In genomic region chr22:47111626-47112373, GRCh38 we compare ENCODE assay signal across 28 cellular contexts.
DNase-seq lines count a peak whose midpoint lies in the region; ATAC-seq, FAIRE-seq and TF ChIP-seq lines count a peak whose summit lies in the region.
"Had no signal": no experiment of that assay in that cellular context is flagged by ENCODE, and none has a peak within 500 bp of the region (broad histone marks: within the 10 kb centered on the region; RNA-seq: fewer than 3 reads in every experiment).

No MANE protein-coding gene starts in this region.

- no peak overlapping the region for H2AK5ac ChIP-seq in H1 (ENCODE audit: low read depth, low read length)

- POLR2A ChIA-PET in H1 (lab: Charles Lee; ENCODE audit: partially characterized antibody) = no interaction called here

- peaks cover 10% of the 10 kb centered on the region for H3K36me3 ChIP-seq in left ventricle myocardium inferior
- no peaks in the 10 kb centered on the region for H3K36me3 ChIP-seq in H1 (ENCODE audit: control insufficient read depth in 2 of 4, insufficient read depth in 4 of 4, low read length in 3 of 4)
- H3K36me3 ChIP-seq in uterus = no peaks in the 10 kb centered on the region
- H3K36me3 ChIP-seq: adrenal gland, HAP-1 had no signal

- peaks cover 16% of the 10 kb centered on the region for H3K4me1 Mint-ChIP-seq in neural crest cell
- H3K4me1 Mint-ChIP-seq in activated naive CD8-positive, alpha-beta T cell treated with anti-CD3 and anti-CD28 coated beads, Interleukin-2, amount 50 U/mL, for 24 hours = peaks cover 10% of the 10 kb centered on the region
- H3K4me1 Mint-ChIP-seq: mesothelial cell of epicardium had no signal

- H4K91ac ChIP-seq in H1 (replicated peaks; ENCODE audit: insufficient read length, low read length) = no peak overlapping the region

- no peak for TF ChIP-seq RAD21 in H1 (IDR thresholded peaks at IDR 0.05 in 1 of 2, conservative IDR thresholded peaks at IDR 0.05 in 1 of 2; ENCODE audit: low read depth in 2 of 2, low read length in 2 of 2)

- no peak for TF ChIP-seq CTCF in left ventricle myocardium inferior (IDR thresholded peaks at IDR 0.05; ENCODE audit: borderline replicate concordance)
- no peak for TF ChIP-seq CTCF in H1 (IDR thresholded peaks at IDR 0.05; ENCODE audit: control extremely low read depth in 1 of 3, insufficient read depth in 1 of 3, low read depth in 1 of 3, low read length in 3 of 3)
- no peak for TF ChIP-seq CTCF in neural crest cell (conservative IDR thresholded peaks at IDR 0.05)
- TF ChIP-seq CTCF in uterus (IDR thresholded peaks at IDR 0.05) = peak in 1 of 4 experiments; percentile 16

- H2BK12ac ChIP-seq in H1 (ENCODE audit: low read depth, low read length) = no peak overlapping the region

- no peak for TF ChIP-seq EP300 in H1 (IDR thresholded peaks at IDR 0.05; ENCODE audit: borderline replicate concordance in 1 of 2, low read depth in 2 of 2, low read length in 2 of 2)

- H3K4me2 ChIP-seq in H1 (ENCODE audit: insufficient read depth in 1 of 2, low read depth in 2 of 2, low read length in 2 of 2) = no peak overlapping the region

- H3K79me1 ChIP-seq in H1 (ENCODE audit: low read depth, low read length) = no peaks in the 10 kb centered on the region; the same call in 1 of the 2 replicates

- WGBS in H1 (ENCODE audit: extremely low coverage in 1 of 2, insufficient coverage in 1 of 2, insufficient read length in 1 of 2, insufficient replicate concordance in 2 of 2, low coverage in 1 of 2, low lambda C conversion rate in 2 of 2, missing lambda C conversion rate in 1 of 2), 2 experiments = 93% methylated on average over 19 of the region's 21 CpGs; no CpG with 5 or more reads in 1 of the 2 experiments

- ATAC-seq in activated naive CD8-positive, alpha-beta T cell treated with anti-CD3 and anti-CD28 coated beads, Interleukin-2, amount 50 U/mL, for 24 hours = no peak
- ATAC-seq: body of pancreas; CD8-positive, alpha-beta T cell; Panc1; stimulated activated memory B cell treated with anti-CD40 and anti-IgM and Interleukin-4, amounts not matched to agents 10 μg/mL and 1 μg/mL and 100 μg/mL, for 72 hours; T-helper 17 cell had no signal

- H3K9ac ChIP-seq in H1 (replicated peaks in 1 of 4; ENCODE audit: extremely low read depth in 1 of 4, low read depth in 3 of 4, low read length in 3 of 4) = no peak overlapping the region

- H3K27me3 Mint-ChIP-seq in neural crest cell (ENCODE audit: low read depth) = no peaks in the 10 kb centered on the region
- H3K27me3 Mint-ChIP-seq in activated naive CD8-positive, alpha-beta T cell treated with anti-CD3 and anti-CD28 coated beads, Interleukin-2, amount 50 U/mL, for 24 hours = no peaks in the 10 kb centered on the region
- H3K27me3 Mint-ChIP-seq: stimulated activated memory B cell treated with anti-CD40 and anti-IgM and Interleukin-4, amounts not matched to agents 10 μg/mL and 1 μg/mL and 100 μg/mL, for 72 hours; T-helper 17 cell had no signal

- H3K56ac ChIP-seq in H1 (replicated peaks; ENCODE audit: insufficient read length, low read depth, low read length) = no peak overlapping the region

- H3K4me1 ChIP-seq in left ventricle myocardium inferior (no peaks in the 10 kb centered on the region), H1 (replicated peaks in 1 of 4; ENCODE audit: control insufficient read depth in 3 of 4, insufficient read depth in 4 of 4, low read length in 3 of 4) (no peaks in the 10 kb centered on the region), uterus (no peaks in the 10 kb centered on the region)
- H3K4me1 ChIP-seq: adrenal gland, HAP-1 had no signal

- H2BK15ac ChIP-seq in H1 (ENCODE audit: low read length) = no peak overlapping the region

- CTCF ChIA-PET in H1 (lab: Charles Lee; ENCODE audit: partially characterized antibody) = interaction anchor here (1.0 kb wide), 1 partner anchor 9 kb away, joined by 3 read pairs; no protein-coding TSS in a partner anchor

- H4K20me1 ChIP-seq in H1 (replicated peaks in 1 of 2; ENCODE audit: control insufficient read depth in 1 of 2, insufficient read depth in 2 of 2, low read length in 2 of 2) = no peaks in the 10 kb centered on the region

- H3K4me3 ChIP-seq in left ventricle myocardium inferior (no peak overlapping the region), H1 (ENCODE audit: extremely low read depth in 1 of 4, insufficient read depth in 2 of 4, low read depth in 3 of 4, low read length in 4 of 4) (no peak overlapping the region), uterus (no peak overlapping the region)
- H3K4me3 ChIP-seq: adrenal gland, body of pancreas, HAP-1, suprapubic skin had no signal

- no peak overlapping the region for H4K5ac ChIP-seq in H1 (ENCODE audit: insufficient read length, low read depth, low read length)

- H2BK120ac ChIP-seq in H1 (replicated peaks; ENCODE audit: low read depth, low read length) = no peak overlapping the region

- no peaks in the 10 kb centered on the region for H3K27me3 ChIP-seq in left ventricle myocardium inferior (ENCODE audit: low read depth)
- H3K27me3 ChIP-seq in H1 (replicated peaks in 1 of 4; ENCODE audit: control insufficient read depth in 3 of 4, extremely low read depth in 1 of 4, insufficient read depth in 3 of 4, low read length in 3 of 4) = no peaks in the 10 kb centered on the region
- no peaks in the 10 kb centered on the region for H3K27me3 ChIP-seq in uterus
- H3K27me3 ChIP-seq: adrenal gland, body of pancreas, suprapubic skin had no signal

- H3K36me3 Mint-ChIP-seq in neural crest cell (ENCODE audit: low read depth) = peaks cover 2% of the 10 kb centered on the region
- peaks cover 9% of the 10 kb centered on the region for H3K36me3 Mint-ChIP-seq in activated naive CD8-positive, alpha-beta T cell treated with anti-CD3 and anti-CD28 coated beads, Interleukin-2, amount 50 U/mL, for 24 hours (ENCODE audit: low read depth)
- H3K36me3 Mint-ChIP-seq: mesothelial cell of epicardium had no signal

- H2BK5ac ChIP-seq in H1 (ENCODE audit: low read depth, low read length) = no peak overlapping the region

- no peak overlapping the region for H3K4me3 Mint-ChIP-seq in neural crest cell
- H3K4me3 Mint-ChIP-seq in activated naive CD8-positive, alpha-beta T cell treated with anti-CD3 and anti-CD28 coated beads, Interleukin-2, amount 50 U/mL, for 24 hours = no peak overlapping the region
- H3K4me3 Mint-ChIP-seq: activated naive CD4-positive, alpha-beta T cell treated with anti-CD3 and anti-CD28 coated beads for 36 hours; CD8-positive, alpha-beta T cell; mesothelial cell of epicardium; stimulated activated memory B cell treated with anti-CD40 and anti-IgM and Interleukin-4, amounts not matched to agents 10 μg/mL and 1 μg/mL and 100 μg/mL, for 72 hours; T-helper 17 cell had no signal

- TF ChIP-seq POLR2A in H1 (IDR thresholded peaks at IDR 0.05; ENCODE audit: control extremely low read depth in 1 of 2, low read depth in 2 of 2, low read length in 2 of 2) (no peak), uterus (IDR thresholded peaks at IDR 0.05) (no peak)

- no peak overlapping the region for H3K23ac ChIP-seq in H1 (ENCODE audit: insufficient read length)

- peak overlapping the region; percentile 10 for H3K4ac ChIP-seq in H1 (replicated peaks; ENCODE audit: insufficient read length, low read depth, low read length)

- 0 out of 2 replicates have a peak overlapping the region, but pooled peaks have one; percentile 57 for H4K8ac ChIP-seq in H1 (ENCODE audit: extremely low read depth, insufficient read depth, low read length)

- H3K79me2 ChIP-seq in H1 (ENCODE audit: control insufficient read depth in 1 of 2, insufficient read depth in 2 of 2, low read length in 2 of 2) = no peaks in the 10 kb centered on the region

- H3K9me3 ChIP-seq in left ventricle myocardium inferior (replicated peaks) (peaks cover 7% of the 10 kb centered on the region), H1 (ENCODE audit: insufficient read depth in 2 of 2, low read depth in 1 of 2, low read length in 1 of 2) (no peaks in the 10 kb centered on the region), uterus (no peaks in the 10 kb centered on the region)
- H3K9me3 ChIP-seq: adrenal gland, body of pancreas, HAP-1, suprapubic skin had no signal

- no peak overlapping the region for H2BK20ac ChIP-seq in H1 (ENCODE audit: low read length)

- peaks cover 2% of the 10 kb centered on the region for H3K9me3 Mint-ChIP-seq in neural crest cell
- no peaks in the 10 kb centered on the region for H3K9me3 Mint-ChIP-seq in activated naive CD8-positive, alpha-beta T cell treated with anti-CD3 and anti-CD28 coated beads, Interleukin-2, amount 50 U/mL, for 24 hours
- H3K9me3 Mint-ChIP-seq: activated naive CD4-positive, alpha-beta T cell treated with anti-CD3 and anti-CD28 coated beads for 36 hours; CD8-positive, alpha-beta T cell; stimulated activated memory B cell treated with anti-CD40 and anti-IgM and Interleukin-4, amounts not matched to agents 10 μg/mL and 1 μg/mL and 100 μg/mL, for 72 hours had no signal

- no peak overlapping the region for H3K18ac ChIP-seq in H1 (ENCODE audit: extremely low read depth, low read length)

- DNase-seq in cardiac septum (ENCODE audit: low spot score) (peak; percentile 47), left ventricle myocardium inferior (no peak), H1 (ENCODE audit: low read depth in 1 of 2, low spot score in 2 of 2) (no peak), neural crest cell (ENCODE audit: low read depth, low spot score) (no peak), uterus (peak; percentile 46 to 59), foreskin melanocyte (no peak)
- no peak for DNase-seq in activated naive CD8-positive, alpha-beta T cell treated with anti-CD3 and anti-CD28 coated beads, Interleukin-2, amount 50 U/mL, for 24 hours
- no peak for DNase-seq in NK-92 treated with Interleukin-12 subunit alpha and Interleukin-12 subunit beta, amount 100 ng/mL, for 24 hours (lab: John Stamatoyannopoulos, UW)
- DNase-seq: activated CD4-positive, CD25-positive, alpha-beta regulatory T cell; activated naive CD4-positive, alpha-beta T cell treated with anti-CD3 and anti-CD28 coated beads for 36 hours; activated T-cell treated with anti-CD3 and anti-CD28 coated beads, Interleukin-2, amount 50 U/mL, for 48 hours; adrenal gland; body of pancreas; CD8-positive, alpha-beta T cell; NCI-H1436; NCI-H2081 treated with DMSO at 0.1 percent for 48 hours; NCI-H345; NCI-H69; nucleus accumbens; Right ventricle myocardium superior; T-helper 17 cell had no signal

- H3K14ac ChIP-seq in H1 (ENCODE audit: insufficient read length) = no peak overlapping the region

- H3K27ac ChIP-seq in left ventricle myocardium inferior (replicated peaks) (no peak overlapping the region), H1 (ENCODE audit: low read depth, low read length) (no peak overlapping the region), uterus (peak overlapping the region; percentile 83)
- H3K27ac ChIP-seq: body of pancreas, suprapubic skin had no signal

- no peak for FAIRE-seq in H1 (lab: Jason Lieb, UNC)
- FAIRE-seq: islet of Langerhans, TTC549 had no signal

- intact Hi-C loops in cardiac septum (cut with DNase I) = loop anchor here (10.0 kb wide), 1 partner anchor 293 kb away; no protein-coding TSS in a partner anchor
- intact Hi-C loops in left ventricle myocardium inferior (cut with micrococcal nuclease) = no loop called here
- intact Hi-C loops in uterus (cut with DNase I; ENCODE audit: low total_unique reads) = no loop called here

- no peak overlapping the region for H2AFZ ChIP-seq in H1 (ENCODE audit: low read length)

- 0 out of 2 replicates have a peak, but pooled peaks cover 2% of the 10 kb centered on the region for H3K23me2 ChIP-seq in H1 (ENCODE audit: low read depth, low read length)

- H3K27ac Mint-ChIP-seq in neural crest cell (ENCODE audit: unreplicated experiment) = peak overlapping the region; percentile 31
- no peak overlapping the region for H3K27ac Mint-ChIP-seq in activated naive CD8-positive, alpha-beta T cell treated with anti-CD3 and anti-CD28 coated beads, Interleukin-2, amount 50 U/mL, for 24 hours
- H3K27ac Mint-ChIP-seq: activated naive CD4-positive, alpha-beta T cell treated with anti-CD3 and anti-CD28 coated beads for 36 hours; CD8-positive, alpha-beta T cell; stimulated activated memory B cell treated with anti-CD40 and anti-IgM and Interleukin-4, amounts not matched to agents 10 μg/mL and 1 μg/mL and 100 μg/mL, for 72 hours; T-helper 17 cell had no signal

Comparison
In these comparisons a context has a peak if more than half of its experiments do, and no peak if none do; other contexts are left out.
1. DNase-seq: peak in cardiac septum (single experiment) and uterus (2 of 2); none in left ventricle myocardium inferior (single experiment), H1 (0 of 2), neural crest cell (single experiment), foreskin melanocyte (single experiment), activated naive CD8-positive, alpha-beta T cell treated with anti-CD3 and anti-CD28 coated beads, Interleukin-2, amount 50 U/mL, for 24 hours (single experiment) and NK-92 treated with Interleukin-12 subunit alpha and Interleukin-12 subunit beta, amount 100 ng/mL, for 24 hours (single experiment).
2. H3K27ac ChIP-seq: peak in uterus (2 of 2); none in left ventricle myocardium inferior (single experiment) and H1 (single experiment).